In genomic region chrX:149487292-149487691, GRCh38 we compare ENCODE assay signal across 9 cellular contexts. TPM values are rescaled to one million over a fixed set of nuclear protein-coding genes. Genes with fewer than 3 reads are reported as not detected.
A peak's percentile ranks its signal among the peaks of the same experiment; 100 is the strongest.
DNase-seq lines count a peak whose midpoint lies in the region; ATAC-seq and TF ChIP-seq lines count a peak whose summit lies in the region.
"Had no signal": no experiment of that assay in that cellular context is flagged by ENCODE, and none has a peak within 500 bp of the region (broad histone marks: within the 10 kb centered on the region; RNA-seq: fewer than 3 reads in every experiment).

No MANE protein-coding gene starts in this region.

- H3K36me3 ChIP-seq in gastrocnemius medialis: peaks cover 0 to 27% of the 10 kb centered on the region in 2 donors

- no peaks in the 10 kb centered on the region for H3K9me3 Mint-ChIP-seq in activated T-helper 1 cell treated with anti-CD3 and anti-CD28 coated beads, Interleukin-12 subunit alpha, Interleukin-12 subunit beta, Interleukin-2, Interleukin-4 antibody, amounts not matched to agents 30 ng/mL and 10 ng/mL and 1 ng/mL, durations not matched to agents 14 hours and 24 hours and 36 hours
- H3K9me3 Mint-ChIP-seq in naive B cell: no peaks in the 10 kb centered on the region

- TF ChIP-seq POLR2A in gastrocnemius medialis (IDR thresholded peaks at IDR 0.05): no peak

- H3K27me3 ChIP-seq in gastrocnemius medialis: no peaks in the 10 kb centered on the region

- peak overlapping the region; percentile 2 for H3K4me3 Mint-ChIP-seq in activated T-helper 1 cell treated with anti-CD3 and anti-CD28 coated beads, Interleukin-12 subunit alpha, Interleukin-12 subunit beta, Interleukin-2, Interleukin-4 antibody, amounts not matched to agents 30 ng/mL and 10 ng/mL and 1 ng/mL, durations not matched to agents 14 hours and 24 hours and 36 hours
- H3K4me3 Mint-ChIP-seq in naive B cell: no peak overlapping the region

- intact Hi-C loops in activated T-helper 1 cell treated with anti-CD3 and anti-CD28 coated beads, Interleukin-12 subunit alpha, Interleukin-12 subunit beta, Interleukin-2, Interleukin-4 antibody, amounts not matched to agents 30 ng/mL and 10 ng/mL and 1 ng/mL, durations not matched to agents 14 hours and 24 hours and 36 hours (cut with micrococcal nuclease): no loop called here
- intact Hi-C loops in gastrocnemius medialis (cut with DNase I; ENCODE audit: low total_unique reads): loop anchor here (5.0 kb wide), 1 partner anchor 140 kb away; no protein-coding TSS in a partner anchor

- in situ Hi-C loops in gastrocnemius medialis (cut with MboI; ENCODE audit: low sequenced_read_pairs in 4 of 4): no loop called here

- H3K4me3 ChIP-seq in gastrocnemius medialis: no peak overlapping the region

- H3K36me3 Mint-ChIP-seq in activated T-helper 1 cell treated with anti-CD3 and anti-CD28 coated beads, Interleukin-12 subunit alpha, Interleukin-12 subunit beta, Interleukin-2, Interleukin-4 antibody, amounts not matched to agents 30 ng/mL and 10 ng/mL and 1 ng/mL, durations not matched to agents 14 hours and 24 hours and 36 hours (ENCODE audit: low read depth): peaks cover 34% of the 10 kb centered on the region
- peaks cover 17 to 34% of the 10 kb centered on the region in 2 donors for H3K36me3 Mint-ChIP-seq in naive B cell

- no peak overlapping the region for H3K27ac Mint-ChIP-seq in activated T-helper 1 cell treated with anti-CD3 and anti-CD28 coated beads, Interleukin-12 subunit alpha, Interleukin-12 subunit beta, Interleukin-2, Interleukin-4 antibody, amounts not matched to agents 30 ng/mL and 10 ng/mL and 1 ng/mL, durations not matched to agents 14 hours and 24 hours and 36 hours
- peak overlapping the region in 2 of 6 donors; percentile 44 to 70 for H3K27ac Mint-ChIP-seq in naive B cell

- no peaks in the 10 kb centered on the region for H3K27me3 Mint-ChIP-seq in activated T-helper 1 cell treated with anti-CD3 and anti-CD28 coated beads, Interleukin-12 subunit alpha, Interleukin-12 subunit beta, Interleukin-2, Interleukin-4 antibody, amounts not matched to agents 30 ng/mL and 10 ng/mL and 1 ng/mL, durations not matched to agents 14 hours and 24 hours and 36 hours (ENCODE audit: insufficient read depth)
- no peaks in the 10 kb centered on the region for H3K27me3 Mint-ChIP-seq in naive B cell

- no peak for DNase-seq in activated CD4-positive, CD25-positive, alpha-beta regulatory T cell treated with anti-CD3 and anti-CD28 coated beads, Interleukin-2, amount 50 U/mL, for 72 hours
- DNase-seq in activated T-helper 1 cell treated with anti-CD3 and anti-CD28 coated beads, Interleukin-12 subunit alpha, Interleukin-12 subunit beta, Interleukin-2, Interleukin-4 antibody, amounts not matched to agents 30 ng/mL and 10 ng/mL and 1 ng/mL, durations not matched to agents 14 hours and 24 hours and 36 hours (ENCODE audit: low spot score): no peak
- DNase-seq in naive B cell (no peak), gastrocnemius medialis (no peak), NCI-H748 treated with DMSO at 0.1 percent for 48 hours (lab: John Stamatoyannopoulos, UW) (no peak), NCI-H146 treated with DMSO at 0.1 percent for 48 hours (lab: John Stamatoyannopoulos, UW; ENCODE audit: unreplicated experiment) (no peak)
- DNase-seq: AML-193 had no signal

- TF ChIP-seq CTCF in gastrocnemius medialis (IDR thresholded peaks at IDR 0.05 in 4 of 5, conservative IDR thresholded peaks at IDR 0.05 in 1 of 5): no peak

- no peaks in the 10 kb centered on the region for H3K9me3 ChIP-seq in gastrocnemius medialis

- peaks cover 0 to 3% of the 10 kb centered on the region in 2 donors for H3K4me1 ChIP-seq in gastrocnemius medialis

- ATAC-seq in activated CD4-positive, CD25-positive, alpha-beta regulatory T cell treated with anti-CD3 and anti-CD28 coated beads, Interleukin-2, amount 50 U/mL, for 24 hours: peak; percentile 41 to 78
- peak; percentile 37 for ATAC-seq in HG02798 (IDR thresholded peaks at IDR 0.05; ENCODE audit: poor library complexity, unreplicated experiment)
- peak; percentile 11 to 33 for ATAC-seq in naive B cell (ENCODE audit: low read depth in 2 of 2)
- no peak for ATAC-seq in gastrocnemius medialis

- peaks cover 13% of the 10 kb centered on the region for H3K4me1 Mint-ChIP-seq in activated T-helper 1 cell treated with anti-CD3 and anti-CD28 coated beads, Interleukin-12 subunit alpha, Interleukin-12 subunit beta, Interleukin-2, Interleukin-4 antibody, amounts not matched to agents 30 ng/mL and 10 ng/mL and 1 ng/mL, durations not matched to agents 14 hours and 24 hours and 36 hours (ENCODE audit: low read depth)
- peaks cover 0 to 9% (median 0%) of the 10 kb centered on the region in 3 donors for H3K4me1 Mint-ChIP-seq in naive B cell

- no peak overlapping the region for H3K27ac ChIP-seq in gastrocnemius medialis

RNA-seq across cellular contexts. Expression of gene IDS, which starts 17.8 kb away (rescaled TPM):
- 46.6 and 48.9 TPM in 2 replicates for total RNA-seq in activated T-helper 1 cell treated with anti-CD3 and anti-CD28 coated beads, Interleukin-12 subunit alpha, Interleukin-12 subunit beta, Interleukin-2, Interleukin-4 antibody, amounts not matched to agents 30 ng/mL and 10 ng/mL and 1 ng/mL, durations not matched to agents 14 hours and 24 hours and 36 hours
- 100 to 1,000 TPM in 1 of 6 donors, 10 to 100 TPM in 5; 71.1 to 106 (median 77.5) TPM for polyA plus RNA-seq in naive B cell (ENCODE audit: low read depth in 6 of 6)
- total RNA-seq in gastrocnemius medialis: 10 to 100 TPM; 28.4 to 44.2 (median 33.7) TPM

RNA-seq across cellular contexts. Expression of gene EOLA1, which starts 53.5 kb away (rescaled TPM):
- 31.4 and 35.5 TPM in 2 replicates for total RNA-seq in activated T-helper 1 cell treated with anti-CD3 and anti-CD28 coated beads, Interleukin-12 subunit alpha, Interleukin-12 subunit beta, Interleukin-2, Interleukin-4 antibody, amounts not matched to agents 30 ng/mL and 10 ng/mL and 1 ng/mL, durations not matched to agents 14 hours and 24 hours and 36 hours
- 10 to 100 TPM; 10.6 to 27.8 (median 23.2) TPM for polyA plus RNA-seq in naive B cell (ENCODE audit: low read depth in 6 of 6)
- total RNA-seq in gastrocnemius medialis: 10 to 100 TPM in 3 of 4 donors, 1 to 10 TPM in 1; 9.3 to 17.5 (median 12.1) TPM

Comparison
In these comparisons a context has a peak if more than half of its experiments do, and no peak if none do; other contexts are left out.
1. ATAC-seq: peak in activated CD4-positive, CD25-positive, alpha-beta regulatory T cell treated with anti-CD3 and anti-CD28 coated beads, Interleukin-2, amount 50 U/mL, for 24 hours (2 of 2), HG02798 (single experiment) and naive B cell (2 of 2); none in gastrocnemius medialis (0 of 2).